8 cellular contexts compared by ENCODE assay signal in the genomic region with DNA sequence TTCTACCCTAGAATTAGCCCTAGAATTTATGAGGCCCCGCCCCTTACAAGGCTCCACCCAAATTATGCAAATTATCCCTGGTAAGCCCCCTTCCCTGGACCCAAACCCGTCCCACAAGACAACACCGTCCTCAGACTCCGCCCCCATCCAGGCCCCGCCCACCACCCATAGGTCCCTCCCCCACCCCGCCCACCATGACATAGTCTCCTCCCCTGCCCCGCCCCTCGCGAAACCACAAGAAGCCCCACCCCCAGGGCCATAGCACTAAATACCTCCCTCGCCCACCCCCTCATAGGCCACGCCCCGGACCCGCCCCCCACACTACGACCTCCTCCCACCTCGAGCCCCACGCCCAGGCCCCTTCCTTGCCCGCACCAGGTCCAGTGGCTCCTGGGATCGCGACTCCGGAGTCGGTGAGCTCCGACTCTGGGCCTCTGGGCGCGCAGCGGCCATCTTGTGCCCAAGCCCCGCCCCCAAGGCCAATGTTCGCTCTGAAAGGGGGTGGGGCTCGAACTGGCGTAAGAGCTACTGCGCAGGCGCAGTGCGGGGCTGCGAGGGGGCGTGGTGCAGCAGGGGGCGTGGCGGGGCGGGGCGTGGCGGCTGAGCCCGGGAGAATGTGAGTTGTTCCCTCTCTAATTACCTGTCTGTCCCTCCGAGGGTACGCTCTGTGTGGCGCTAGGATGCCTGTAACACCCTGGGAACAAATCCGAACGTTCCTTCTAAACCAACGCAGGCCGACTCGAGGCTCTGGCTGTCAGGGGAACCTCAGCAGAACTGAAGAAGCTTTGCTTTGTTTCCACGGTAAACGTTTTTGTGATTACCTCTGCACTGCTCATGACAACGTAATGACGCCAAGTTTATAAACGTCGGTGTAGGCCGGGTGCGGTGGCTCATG. TPM values are rescaled to one million over a fixed set of nuclear protein-coding genes. Genes with fewer than 3 reads are reported as not detected.
A peak's percentile ranks its signal among the peaks of the same experiment; 100 is the strongest.
DNase-seq lines count a peak whose midpoint lies in the region; ATAC-seq and TF ChIP-seq lines count a peak whose summit lies in the region.

A gene with protein sequence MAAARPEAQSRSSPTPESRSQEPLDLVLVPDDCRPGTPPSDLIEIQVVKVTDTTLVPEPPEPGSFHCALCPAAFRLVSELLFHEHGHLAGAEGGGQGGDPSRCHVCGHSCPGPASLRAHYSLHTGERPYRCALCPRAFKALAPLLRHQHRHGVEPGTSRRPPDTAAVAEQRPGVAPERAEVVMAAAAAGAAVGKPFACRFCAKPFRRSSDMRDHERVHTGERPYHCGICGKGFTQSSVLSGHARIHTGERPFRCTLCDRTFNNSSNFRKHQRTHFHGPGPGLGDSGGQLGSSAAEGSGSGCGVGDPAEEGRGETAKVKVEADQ (minus strand): TSS at position 458 of the 895 bp plus-strand sequence. CDS start 5 bp downstream, at position 453.

- no peaks in the 10 kb centered on the region for H3K9me3 Mint-ChIP-seq in activated CD4-positive, alpha-beta T cell treated with anti-CD3 and anti-CD28 coated beads for 36 hours (ENCODE audit: low read depth)
- H3K9me3 Mint-ChIP-seq in chondrocyte (ENCODE audit: low read depth), result no peaks in the 10 kb centered on the region

- TF ChIP-seq CTCF in GM10248 (IDR thresholded peaks at IDR 0.05; ENCODE audit: control extremely low read depth, extremely low read depth, low read depth, missing control alignments) (no peak), chondrocyte (IDR thresholded peaks at IDR 0.05) (no peak)

- H3K27me3 Mint-ChIP-seq in activated CD4-positive, alpha-beta T cell treated with anti-CD3 and anti-CD28 coated beads for 36 hours, result no peaks in the 10 kb centered on the region
- no peaks in the 10 kb centered on the region for H3K27me3 Mint-ChIP-seq in chondrocyte (ENCODE audit: low read depth)

- CTCF ChIA-PET in GM10248 (lab: Yijun Ruan, JAX), result interaction anchor here (0.9 to 4.6 kb wide), 10 partner anchors 8 to 120 kb away, joined by 3 to 26 read pairs (median 4); a partner anchor contains a TSS
- CTCF ChIA-PET in activated CD4-positive, alpha-beta T cell treated with anti-CD3 and anti-CD28 coated beads for 36 hours (lab: Charles Lee), result interaction anchor here (0.5 to 2.9 kb wide), 12 partner anchors 9 to 631 kb away, joined by 3 to 20 read pairs (median 6); a partner anchor contains a TSS

- peak within 1 kb of the TSS; percentile 79 for H3K4me3 Mint-ChIP-seq in activated CD4-positive, alpha-beta T cell treated with anti-CD3 and anti-CD28 coated beads for 36 hours
- peak within 1 kb of the TSS; percentile 87 for H3K4me3 Mint-ChIP-seq in chondrocyte (ENCODE audit: unreplicated experiment)

- peak within 1 kb of the TSS; percentile 85 for H3K27ac Mint-ChIP-seq in activated CD4-positive, alpha-beta T cell treated with anti-CD3 and anti-CD28 coated beads for 36 hours
- peak within 1 kb of the TSS; percentile 99 for H3K27ac Mint-ChIP-seq in chondrocyte (ENCODE audit: unreplicated experiment)

- DNase-seq in GM10248 (ENCODE audit: extremely low spot score) (peak; percentile 94), NCI-H510A (lab: John Stamatoyannopoulos, UW) (peak; percentile 85), chondrocyte (ENCODE audit: low spot score) (peak; percentile 94), kidney tubule cell (ENCODE audit: low spot score) (peak; percentile 91)
- DNase-seq in activated CD4-positive, alpha-beta T cell treated with anti-CD3 and anti-CD28 coated beads for 36 hours, result peak; percentile 97
- DNase-seq in stimulated activated CD4-positive, alpha-beta T cell treated with anti-CD3 and anti-CD28 coated beads, Interleukin-15, amount 100 ng/mL, for 24 hours, result peak; percentile 95

- H3K36me3 Mint-ChIP-seq in activated CD4-positive, alpha-beta T cell treated with anti-CD3 and anti-CD28 coated beads for 36 hours (ENCODE audit: low read depth), result peaks cover 10% of the 10 kb centered on the region
- H3K36me3 Mint-ChIP-seq in chondrocyte (ENCODE audit: low read depth), result peaks cover 4% of the 10 kb centered on the region

- intact Hi-C loops in activated CD4-positive, alpha-beta T cell treated with anti-CD3 and anti-CD28 coated beads for 36 hours (cut with DNase I, micrococcal nuclease), result loop anchor here (1.0 kb wide), 12 partner anchors 19 to 1161 kb away; a partner anchor contains a TSS

- ATAC-seq in HG03342 (IDR thresholded peaks at IDR 0.05; ENCODE audit: unreplicated experiment), result peak; percentile 45
- ATAC-seq in activated CD4-positive, alpha-beta T cell treated with anti-CD3 and anti-CD28 coated beads for 36 hours, result peak; percentile 70
- no peak for ATAC-seq in GM18868 (IDR thresholded peaks at IDR 0.05; ENCODE audit: unreplicated experiment)

- H3K4me1 Mint-ChIP-seq in activated CD4-positive, alpha-beta T cell treated with anti-CD3 and anti-CD28 coated beads for 36 hours, result peaks cover 53% of the 10 kb centered on the region
- peaks cover 18% of the 10 kb centered on the region for H3K4me1 Mint-ChIP-seq in chondrocyte (ENCODE audit: low read depth)

- POLR2A ChIA-PET in GM10248 (lab: Yijun Ruan, JAX), result interaction anchor here (0.5 to 1.0 kb wide), 8 partner anchors 8 to 1753 kb away, joined by 3 to 10 read pairs (median 4); a partner anchor contains a TSS
- POLR2A ChIA-PET in activated CD4-positive, alpha-beta T cell treated with anti-CD3 and anti-CD28 coated beads for 36 hours (lab: Charles Lee), result interaction anchor here (0.6 to 1.4 kb wide), 9 partner anchors 9 to 365 kb away, joined by 3 to 8 read pairs (median 4); a partner anchor contains a TSS

RNA-seq across cellular contexts. Expression of the gene that starts here (rescaled TPM):
- total RNA-seq in activated CD4-positive, alpha-beta T cell treated with anti-CD3 and anti-CD28 coated beads for 36 hours, result 1 to 10 TPM; 3.2 to 4.3 TPM
- total RNA-seq in chondrocyte, result 6.1 to 7.9 TPM (median 6.4 TPM) in 3 replicates
